19 cellular contexts compared by ENCODE assay signal in the genomic region with DNA sequence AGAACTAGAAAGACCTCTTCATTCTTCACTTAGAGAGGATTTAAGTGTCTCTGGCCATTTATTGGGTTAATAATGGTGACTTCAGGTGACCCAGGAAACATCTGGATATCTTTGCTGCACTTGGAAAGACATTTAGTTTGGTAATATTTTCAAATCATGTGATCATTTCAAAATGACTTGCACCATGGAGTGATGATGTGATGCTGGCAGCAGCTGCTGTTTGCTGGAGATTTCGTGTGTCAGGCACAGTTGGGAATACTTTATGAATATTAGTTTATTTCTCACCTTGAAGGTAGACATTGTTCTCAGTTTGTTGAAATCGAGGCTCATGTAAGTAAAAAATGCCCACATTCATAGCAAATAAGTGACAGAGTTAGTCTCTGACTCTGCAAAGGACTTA.
"Had no signal": no experiment of that assay in that cellular context is flagged by ENCODE, and none has a peak within 500 bp of the region (broad histone marks: within the 10 kb centered on the region; RNA-seq: fewer than 3 reads in every experiment).

No MANE protein-coding gene starts in this region.

- ATAC-seq: activated CD4-positive, CD25-positive, alpha-beta regulatory T cell treated with anti-CD3 and anti-CD28 coated beads, Interleukin-2, amount 50 U/mL, for 24 hours; activated CD8-positive, alpha-beta T cell treated with anti-CD3 and anti-CD28 coated beads, Interleukin-2, amount 10 ng/mL, durations not matched to agents 7 days and 5 days; Panc1 had no signal

- H3K27ac ChIP-seq: SJSA1 had no signal

- H3K4me3 ChIP-seq: SJSA1 had no signal

- H3K9me3 ChIP-seq: SJSA1 had no signal

- DNase-seq: activated CD4-positive, alpha-beta T cell treated with anti-CD3 and anti-CD28 coated beads for 48 hours; activated CD4-positive, alpha-beta T cell treated with anti-CD3 and anti-CD28 coated beads, Interleukin-2, amount 50 U/mL, for 4 hours; activated CD8-positive, alpha-beta memory T cell treated with anti-CD3 and anti-CD28 coated beads, Interleukin-2, amount 50 U/mL, for 48 hours; activated CD8-positive, alpha-beta T cell treated with anti-CD3 and anti-CD28 coated beads, Interleukin-2, amount 10 ng/mL, durations not matched to agents 7 days and 5 days; activated T-cell treated with anti-CD3 and anti-CD28 coated beads, Interleukin-2, amount 50 U/mL, for 1 hour; aorta; Karpas-422; NCI-H1105 treated with DMSO at 0.1 percent for 48 hours; NCI-H1436 treated with DMSO at 0.1 percent for 48 hours; NCI-H187; NCI-H2081 treated with DMSO at 0.1 percent for 48 hours; NCI-H446; NCI-H524; NCI-H82; RPMI8226; SHP77 had no signal

- H3K36me3 ChIP-seq: SJSA1 had no signal

- H3K27me3 ChIP-seq: SJSA1 had no signal
